ENCODE assay signal across 8 cellular contexts in the genomic region with DNA sequence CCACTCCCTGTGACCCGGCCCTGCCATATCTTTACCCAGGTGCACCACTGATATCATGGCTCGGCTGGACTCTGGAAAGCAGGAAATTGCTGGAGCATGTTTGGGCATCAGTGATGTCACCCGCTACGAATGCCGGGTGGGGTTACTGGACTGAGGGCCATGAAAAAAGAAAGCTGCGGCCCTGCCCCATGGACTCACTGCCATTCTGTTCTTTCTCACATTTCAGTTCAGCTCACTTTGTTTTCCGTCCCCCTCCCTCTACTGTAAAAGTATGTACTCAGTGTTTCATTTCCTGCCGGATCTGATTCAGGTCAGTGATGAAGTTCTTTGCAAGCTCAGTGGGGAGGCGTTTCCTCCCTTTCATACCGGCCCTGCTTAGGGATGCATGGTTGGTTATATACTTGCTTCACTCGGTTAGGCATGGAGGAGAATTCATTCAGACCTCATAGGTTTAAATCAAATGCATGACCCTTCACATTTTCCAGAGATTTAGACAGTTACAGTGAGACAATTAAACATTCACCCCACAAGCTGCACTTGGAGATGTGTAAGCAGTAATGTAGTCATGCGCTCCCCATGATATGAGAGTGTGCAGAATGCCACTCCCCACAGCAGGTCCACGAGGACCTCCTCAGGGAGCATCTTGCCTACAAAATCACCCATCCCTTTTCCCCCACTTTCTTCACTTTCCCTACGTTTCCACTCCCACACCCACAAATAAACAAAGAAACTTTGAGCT.
DNase-seq lines count a peak whose midpoint lies in the region; ATAC-seq and TF ChIP-seq lines count a peak whose summit lies in the region.
"Not testable (repeated sequence)": the region's sequence is repeated elsewhere in the genome, so short reads cannot be mapped to it uniquely, and the experiment has no call there.

No MANE protein-coding gene starts in this region.

- not testable (repeated sequence) for H3K36me3 ChIP-seq in GM06990 (ENCODE audit: control insufficient read depth, insufficient read depth, low read length); OCI-LY1 (ENCODE audit: insufficient read depth, low read length); mammary epithelial cell (ENCODE audit: insufficient read depth, low read length); gastroesophageal sphincter

- not testable (repeated sequence) for TF ChIP-seq CTCF in GM06990 (IDR thresholded peaks at IDR 0.05; ENCODE audit: insufficient read depth, low read length, poor library complexity, severe bottlenecking); OCI-LY1 (IDR thresholded peaks at IDR 0.05; ENCODE audit: low read length); mammary epithelial cell (conservative IDR thresholded peaks at IDR 0.05 in 1 of 2, IDR thresholded peaks at IDR 0.05 in 1 of 2; ENCODE audit: extremely low read depth in 1 of 2, insufficient read depth in 1 of 2, low read depth in 1 of 2, low read length in 2 of 2); gastroesophageal sphincter (IDR thresholded peaks at IDR 0.05)

- intact Hi-C loops in mammary epithelial cell (cut with micrococcal nuclease) = not testable (repeated sequence)

- not testable (repeated sequence) for TF ChIP-seq EP300 in gastroesophageal sphincter (IDR thresholded peaks at IDR 0.05)

- H3K4me3 Mint-ChIP-seq in activated CD8-positive, alpha-beta T cell treated with anti-CD3 and anti-CD28 coated beads, Interleukin-2, amount 10 ng/mL, durations not matched to agents 7 days and 5 days = not testable (repeated sequence)

- H2AFZ ChIP-seq in OCI-LY1 (ENCODE audit: low read length); mammary epithelial cell (ENCODE audit: low read depth, low read length): not testable (repeated sequence)

- not testable (repeated sequence) for H3K9ac ChIP-seq in OCI-LY1 (ENCODE audit: low read length); mammary epithelial cell (ENCODE audit: insufficient read depth, low read length)

- H3K9me3 Mint-ChIP-seq in activated CD8-positive, alpha-beta T cell treated with anti-CD3 and anti-CD28 coated beads, Interleukin-2, amount 10 ng/mL, durations not matched to agents 7 days and 5 days (ENCODE audit: insufficient read depth) = not testable (repeated sequence)

- H3K4me1 ChIP-seq in OCI-LY1 (ENCODE audit: insufficient read depth, low read length, severe bottlenecking); mammary epithelial cell (ENCODE audit: insufficient read depth, low read length); gastroesophageal sphincter: not testable (repeated sequence)

- not testable (repeated sequence) for H3K9me2 ChIP-seq in OCI-LY1 (ENCODE audit: low read depth, low read length)

- H3K9me3 ChIP-seq in OCI-LY1 (ENCODE audit: low read length); mammary epithelial cell (replicated peaks; ENCODE audit: insufficient read depth, low read length); gastroesophageal sphincter: not testable (repeated sequence)

- CTCF ChIA-PET in activated CD8-positive, alpha-beta T cell treated with anti-CD3 and anti-CD28 coated beads, Interleukin-2, amount 10 ng/mL, durations not matched to agents 7 days and 5 days (lab: Charles Lee); mammary epithelial cell (lab: Charles Lee; ENCODE audit: low non-redundant PET): not testable (repeated sequence)

- peak overlapping the region; percentile 84 for H3K27ac Mint-ChIP-seq in activated CD8-positive, alpha-beta T cell treated with anti-CD3 and anti-CD28 coated beads, Interleukin-2, amount 10 ng/mL, durations not matched to agents 7 days and 5 days

- H3K4me2 ChIP-seq in OCI-LY1 (ENCODE audit: low read length) = peak overlapping the region; percentile 45
- H3K4me2 ChIP-seq in mammary epithelial cell (ENCODE audit: insufficient read depth, low read depth, low read length) = not testable (repeated sequence)

- H3K79me2 ChIP-seq in OCI-LY1 (ENCODE audit: insufficient read depth, low read length); mammary epithelial cell (ENCODE audit: insufficient read depth, low read length): not testable (repeated sequence)

- H3K4me1 Mint-ChIP-seq in activated CD8-positive, alpha-beta T cell treated with anti-CD3 and anti-CD28 coated beads, Interleukin-2, amount 10 ng/mL, durations not matched to agents 7 days and 5 days (ENCODE audit: low read depth) = peaks cover 10% of the 10 kb centered on the region

- H3K27me3 Mint-ChIP-seq in activated CD8-positive, alpha-beta T cell treated with anti-CD3 and anti-CD28 coated beads, Interleukin-2, amount 10 ng/mL, durations not matched to agents 7 days and 5 days (ENCODE audit: low read depth) = not testable (repeated sequence)

- BruUV-seq in mammary epithelial cell (replicated peaks; lab: Mats Ljungman, UMichigan) = not testable (repeated sequence)

- dilution Hi-C loops in mammary epithelial cell (cut with HindIII; ENCODE audit: low sequenced_read_pairs) = not testable (repeated sequence)

- H3K27me3 ChIP-seq in GM06990 (replicated peaks; ENCODE audit: control insufficient read depth, insufficient read depth, low read length); OCI-LY1 (ENCODE audit: insufficient read depth, low read length); mammary epithelial cell (ENCODE audit: insufficient read depth, low read length); gastroesophageal sphincter: not testable (repeated sequence)

- in situ Hi-C loops in mammary epithelial cell (cut with MboI; ENCODE audit: low sequenced_read_pairs in 2 of 2) = not testable (repeated sequence)

- H3K27ac ChIP-seq in OCI-LY1 (ENCODE audit: low read depth, low read length, poor library complexity, severe bottlenecking) (peak overlapping the region; percentile 68), gastroesophageal sphincter (peak overlapping the region in 3 of 4 donors; percentile 31 to 54 (median 49))
- not testable (repeated sequence) for H3K27ac ChIP-seq in mammary epithelial cell (ENCODE audit: insufficient read depth, low read depth, low read length)

- 93% methylated on average over 7 of the region's 14 CpGs for WGBS in mammary epithelial cell (ENCODE audit: low coverage, missing lambda C conversion rate)
- WGBS in gastroesophageal sphincter (ENCODE audit: low coverage in 1 of 2), 2 donors = 40 to 67% methylated on average over 1 to 3 of the region's 14 CpGs

- not testable (repeated sequence) for H4K20me1 ChIP-seq in OCI-LY1 (ENCODE audit: insufficient read depth, low read length); mammary epithelial cell (ENCODE audit: insufficient read depth, low read length)

- TF ChIP-seq POLR2A in gastroesophageal sphincter (IDR thresholded peaks at IDR 0.05) = not testable (repeated sequence)

- not testable (repeated sequence) for H3F3A ChIP-seq in OCI-LY1 (ENCODE audit: insufficient read depth, low read length)

- not testable (repeated sequence) for H3K36me3 Mint-ChIP-seq in activated CD8-positive, alpha-beta T cell treated with anti-CD3 and anti-CD28 coated beads, Interleukin-2, amount 10 ng/mL, durations not matched to agents 7 days and 5 days (ENCODE audit: low read depth)

- POLR2A ChIA-PET in activated CD8-positive, alpha-beta T cell treated with anti-CD3 and anti-CD28 coated beads, Interleukin-2, amount 10 ng/mL, durations not matched to agents 7 days and 5 days (lab: Charles Lee) = not testable (repeated sequence)

- not testable (repeated sequence) for H3K4me3 ChIP-seq in GM06990 (replicated peaks; ENCODE audit: low read depth, low read length); mammary epithelial cell (replicated peaks in 1 of 3; ENCODE audit: insufficient read depth in 1 of 3, low read depth in 2 of 3, low read length in 3 of 3); gastroesophageal sphincter
- H3K4me3 ChIP-seq in OCI-LY1 (ENCODE audit: low read depth, low read length, poor library complexity, severe bottlenecking) = peak overlapping the region; percentile 13

- ATAC-seq in activated CD8-positive, alpha-beta T cell treated with anti-CD3 and anti-CD28 coated beads, Interleukin-2, amount 10 ng/mL, durations not matched to agents 7 days and 5 days; gastroesophageal sphincter: not testable (repeated sequence)

- peak; percentile 63 for DNase-seq in GM06990 (ENCODE audit: extremely low read depth, insufficient read length)
- DNase-seq in activated CD8-positive, alpha-beta T cell treated with anti-CD3 and anti-CD28 coated beads, Interleukin-2, amount 10 ng/mL, durations not matched to agents 7 days and 5 days = peak; percentile 47
- peak; percentile 71 for DNase-seq in mammary epithelial cell
- DNase-seq in lung microvascular endothelial cell (ENCODE audit: low read depth in 2 of 2) = peak; percentile 97 to 99
- DNase-seq in retina = peak; percentile 3
- DNase-seq in ureter (ENCODE audit: low spot score) = peak; percentile 69

Comparison
In these comparisons a context has a peak if more than half of its experiments do, and no peak if none do; other contexts are left out.
1. DNase-seq: peak in every context shown above with its lines; median percentile 98 in lung microvascular endothelial cell; 71 in mammary epithelial cell; 69 in ureter; 63 in GM06990; 47 in activated CD8-positive, alpha-beta T cell treated with anti-CD3 and anti-CD28 coated beads, Interleukin-2, amount 10 ng/mL, durations not matched to agents 7 days and 5 days; 3 in retina.